In genomic region chr16:680967-681745, GRCh38 we compare ENCODE assay signal across 6 cellular contexts. TPM values are rescaled to one million over a fixed set of nuclear protein-coding genes. Genes with fewer than 3 reads are reported as not detected.
DNase-seq lines count a peak whose midpoint lies in the region; ATAC-seq and TF ChIP-seq lines count a peak whose summit lies in the region.

No MANE protein-coding gene starts in this region.

- no peak for TF ChIP-seq CTCF in epithelial cell of proximal tubule (conservative IDR thresholded peaks at IDR 0.05; ENCODE audit: low read depth, low read length)

- no peak for ATAC-seq in HG02588 (IDR thresholded peaks at IDR 0.05; ENCODE audit: unreplicated experiment)

- DNase-seq in ELR (ENCODE audit: low read depth) = peak; percentile 52
- DNase-seq in NCI-H446 treated with DMSO at 0.1 percent for 48 hours (lab: John Stamatoyannopoulos, UW) = peak; percentile 10
- no peak for DNase-seq in epithelial cell of proximal tubule (ENCODE audit: low read depth)
- peak; percentile 47 for DNase-seq in stimulated activated CD8-positive, alpha-beta memory T cell treated with anti-CD3 and anti-CD28 coated beads, Interleukin-4, amount 100 ng/mL, for 48 hours
- DNase-seq in COR-L47 (lab: John Stamatoyannopoulos, UW) = no peak

- peak overlapping the region; percentile 84 for H3K4me3 ChIP-seq in epithelial cell of proximal tubule (ENCODE audit: low read depth, low read length)

RNA-seq across cellular contexts. Expression of gene STUB1, which starts 0.9 kb away (rescaled TPM):
- 158 and 202 TPM in 2 replicates for total RNA-seq in epithelial cell of proximal tubule

RNA-seq across cellular contexts. Expression of gene JMJD8, which starts 3.0 kb away (rescaled TPM):
- total RNA-seq in epithelial cell of proximal tubule = 65.6 and 98.0 TPM in 2 replicates

RNA-seq across cellular contexts. Expression of gene RHBDL1, which starts 5.7 kb away (rescaled TPM):
- 0.43 and 1.2 TPM in 2 replicates for total RNA-seq in epithelial cell of proximal tubule

RNA-seq across cellular contexts. Expression of gene WDR24, which starts 9.0 kb away (rescaled TPM):
- total RNA-seq in epithelial cell of proximal tubule = 10.1 and 16.3 TPM in 2 replicates

RNA-seq across cellular contexts. Expression of gene RHOT2, which starts 13.2 kb away (rescaled TPM):
- total RNA-seq in epithelial cell of proximal tubule = 73.8 and 85.8 TPM in 2 replicates

Comparison
In these comparisons a context has a peak if more than half of its experiments do, and no peak if none do; other contexts are left out.
1. DNase-seq: peak in ELR (single experiment), NCI-H446 treated with DMSO at 0.1 percent for 48 hours (single experiment) and stimulated activated CD8-positive, alpha-beta memory T cell treated with anti-CD3 and anti-CD28 coated beads, Interleukin-4, amount 100 ng/mL, for 48 hours (single experiment); none in epithelial cell of proximal tubule (single experiment) and COR-L47 (single experiment).